In genomic region chr7:47435889-47436312, GRCh38 we compare ENCODE assay signal across 9 cellular contexts.
DNase-seq lines count a peak whose midpoint lies in the region; ATAC-seq and TF ChIP-seq lines count a peak whose summit lies in the region.
"Had no signal": no experiment of that assay in that cellular context is flagged by ENCODE, and none has a peak within 500 bp of the region (broad histone marks: within the 10 kb centered on the region; RNA-seq: fewer than 3 reads in every experiment).

No MANE protein-coding gene starts in this region.

- no peak for ATAC-seq in HG03196 (IDR thresholded peaks at IDR 0.05; ENCODE audit: unreplicated experiment)

- H3K9me3 ChIP-seq in mammary epithelial cell (replicated peaks; ENCODE audit: insufficient read depth, low read length) (no peaks in the 10 kb centered on the region), tibial nerve (no peaks in the 10 kb centered on the region)
- H3K9me3 ChIP-seq: BLaER1 had no signal

- dilution Hi-C loops in mammary epithelial cell (cut with HindIII; ENCODE audit: low sequenced_read_pairs), result no loop called here

- H3K4me2 ChIP-seq in mammary epithelial cell (ENCODE audit: insufficient read depth, low read depth, low read length), result no peak overlapping the region
- H3K4me2 ChIP-seq: BLaER1 had no signal

- BruUV-seq in mammary epithelial cell (replicated peaks; lab: Mats Ljungman, UMichigan), result no TSS peak

- peak in 1 of 2 donors; percentile 35 for TF ChIP-seq EP300 in tibial nerve (IDR thresholded peaks at IDR 0.05)

- H3K9ac ChIP-seq in mammary epithelial cell (ENCODE audit: insufficient read depth, low read length), result no peak overlapping the region
- H3K9ac ChIP-seq: BLaER1 had no signal

- no peak overlapping the region for H3K4me3 ChIP-seq in mammary epithelial cell (replicated peaks in 1 of 3; ENCODE audit: insufficient read depth in 1 of 3, low read depth in 2 of 3, low read length in 3 of 3)
- no peak overlapping the region for H3K4me3 ChIP-seq in tibial nerve
- H3K4me3 ChIP-seq: BLaER1 had no signal

- in situ Hi-C loops in mammary epithelial cell (cut with MboI; ENCODE audit: low sequenced_read_pairs in 2 of 2), result loop anchor here (10.0 kb wide), 2 partner anchors 171 to 389 kb away; no protein-coding TSS in a partner anchor

- H4K20me1 ChIP-seq in mammary epithelial cell (ENCODE audit: insufficient read depth, low read length), result no peaks in the 10 kb centered on the region

- CTCF ChIA-PET in mammary epithelial cell (lab: Charles Lee; ENCODE audit: low non-redundant PET), result interaction anchor here (0.6 to 1.1 kb wide), 9 partner anchors 10 to 384 kb away, joined by 3 to 27 read pairs (median 4); no protein-coding TSS in a partner anchor

- no peaks in the 10 kb centered on the region for H3K79me2 ChIP-seq in mammary epithelial cell (ENCODE audit: insufficient read depth, low read length)

- no peak for TF ChIP-seq POLR2A in tibial nerve (IDR thresholded peaks at IDR 0.05)

- DNase-seq in NCI-H1417 (lab: John Stamatoyannopoulos, UW) (peak in 2 of 3 experiments; percentile 39 to 61), NCI-H1417 treated with DMSO at 0.1 percent for 48 hours (lab: John Stamatoyannopoulos, UW) (no peak), NCI-H146 treated with DMSO at 0.1 percent for 48 hours (lab: John Stamatoyannopoulos, UW; ENCODE audit: unreplicated experiment) (peak; percentile 9), mammary epithelial cell (peak; percentile 56), kidney tubule cell (ENCODE audit: low spot score) (peak; percentile 74), tibial nerve (ENCODE audit: low spot score in 2 of 2) (peak; percentile 65 to 69), NK-92 (lab: John Stamatoyannopoulos, UW; ENCODE audit: unreplicated experiment) (no peak)

- H3K4me1 ChIP-seq in mammary epithelial cell (ENCODE audit: insufficient read depth, low read length) (no peaks in the 10 kb centered on the region), tibial nerve (peaks cover 0 to 47% (median 13%) of the 10 kb centered on the region in 4 donors)
- H3K4me1 ChIP-seq: BLaER1 had no signal

- H2AFZ ChIP-seq in mammary epithelial cell (ENCODE audit: low read depth, low read length), result no peak overlapping the region

- H3K27ac ChIP-seq in mammary epithelial cell (ENCODE audit: insufficient read depth, low read depth, low read length) (no peak overlapping the region), tibial nerve (peak overlapping the region in 2 of 4 donors; percentile 13 to 51)
- H3K27ac ChIP-seq: BLaER1 had no signal

- WGBS in mammary epithelial cell (ENCODE audit: low coverage, missing lambda C conversion rate), result 23% methylated on average over 5 of the region's 5 CpGs
- WGBS in tibial nerve, 2 donors, result 8 to 16% methylated on average over 5 of the region's 5 CpGs

- intact Hi-C loops in mammary epithelial cell (cut with micrococcal nuclease), result loop anchor here (1.0 kb wide), 3 partner anchors 135 to 383 kb away; no protein-coding TSS in a partner anchor

- H3K36me3 ChIP-seq in mammary epithelial cell (ENCODE audit: insufficient read depth, low read length) (peaks cover 2% of the 10 kb centered on the region), tibial nerve (peaks cover 0 to 35% (median 0%) of the 10 kb centered on the region in 3 donors)

- TF ChIP-seq CTCF in mammary epithelial cell (conservative IDR thresholded peaks at IDR 0.05 in 1 of 2, IDR thresholded peaks at IDR 0.05 in 1 of 2; ENCODE audit: extremely low read depth in 1 of 2, insufficient read depth in 1 of 2, low read depth in 1 of 2, low read length in 2 of 2), result peak; percentile 70 to 73
- TF ChIP-seq CTCF in tibial nerve (IDR thresholded peaks at IDR 0.05), result peak; percentile 56 to 81 (median 75)

- no peaks in the 10 kb centered on the region for H3K27me3 ChIP-seq in mammary epithelial cell (ENCODE audit: insufficient read depth, low read length)
- no peaks in the 10 kb centered on the region for H3K27me3 ChIP-seq in tibial nerve
- H3K27me3 ChIP-seq: BLaER1 had no signal

Comparison
In these comparisons a context has a peak if more than half of its experiments do, and no peak if none do; other contexts are left out.
1. DNase-seq: peak in NCI-H1417 (2 of 3), NCI-H146 treated with DMSO at 0.1 percent for 48 hours (single experiment), mammary epithelial cell (single experiment), kidney tubule cell (single experiment) and tibial nerve (2 of 2); none in NCI-H1417 treated with DMSO at 0.1 percent for 48 hours (single experiment) and NK-92 (single experiment).